Comparison of ENCODE assay signal across 1 cellular context in genomic region chr9:88535932-88536324, GRCh38.
TF ChIP-seq lines count a peak whose summit lies in the region.

No MANE protein-coding gene starts in this region.

TF ChIP-seq in A549, 52 proteins besides CTCF, POLR2A, EP300 and RAD21 (continued from another document):
- TF ChIP-seq NPAS2 (CRISPR knock-in tag; IDR thresholded peaks at IDR 0.05; ENCODE audit: borderline replicate concordance), result no peak
TF ChIP-seq in A549: peak in this region for 0.
